18 cellular contexts compared by ENCODE assay signal in genomic region chr12:106758349-106758951, GRCh38. TPM values are rescaled to one million over a fixed set of nuclear protein-coding genes. Genes with fewer than 3 reads are reported as not detected.
A peak's percentile ranks its signal among the peaks of the same experiment; 100 is the strongest.
DNase-seq lines count a peak whose midpoint lies in the region; ATAC-seq and TF ChIP-seq lines count a peak whose summit lies in the region.
"Had no signal": no experiment of that assay in that cellular context is flagged by ENCODE, and none has a peak within 500 bp of the region (broad histone marks: within the 10 kb centered on the region; RNA-seq: fewer than 3 reads in every experiment).

No MANE protein-coding gene starts in this region.

- H3K4me2 ChIP-seq in BLaER1 = peak overlapping the region; percentile 82; the same call in 1 of the 2 replicates
- H3K4me2 ChIP-seq: GM23338 had no signal

- H3K27me3 ChIP-seq in BLaER1 (no peaks in the 10 kb centered on the region), psoas muscle (ENCODE audit: insufficient read depth in 3 of 3, low read length in 2 of 3) (no peaks in the 10 kb centered on the region), upper lobe of right lung (no peaks in the 10 kb centered on the region)

- H3K4me3 ChIP-seq in BLaER1 (no peak overlapping the region), psoas muscle (no peak overlapping the region), upper lobe of right lung (no peak overlapping the region)
- H3K4me3 ChIP-seq: GM23338, SK-N-MC had no signal

- H3K36me3 ChIP-seq in BLaER1 = no peaks in the 10 kb centered on the region
- H3K36me3 ChIP-seq in psoas muscle (ENCODE audit: insufficient read depth in 1 of 2, low read depth in 1 of 2) = no peaks in the 10 kb centered on the region
- H3K36me3 ChIP-seq in upper lobe of right lung = no peaks in the 10 kb centered on the region

- TF ChIP-seq CTCF in psoas muscle (IDR thresholded peaks at IDR 0.05) = no peak
- no peak for TF ChIP-seq CTCF in upper lobe of right lung (IDR thresholded peaks at IDR 0.05)

- peak; percentile 79 for ATAC-seq in left lobe of liver
- peak; percentile 52 to 86 (median 73) for ATAC-seq in psoas muscle
- ATAC-seq in HG03097 (IDR thresholded peaks at IDR 0.05; ENCODE audit: low FRiP score, unreplicated experiment) = no peak
- ATAC-seq in upper lobe of right lung = no peak
- ATAC-seq: activated naive CD8-positive, alpha-beta T cell treated with anti-CD3 and anti-CD28 coated beads, Interleukin-2, amount 50 U/mL, for 24 hours; CD8-positive, alpha-beta T cell; GM23338 had no signal

- no peak overlapping the region for H3K9ac ChIP-seq in BLaER1

- DNase-seq in left lobe of liver (ENCODE audit: low spot score) (no peak), psoas muscle (peak in 1 of 2 donors; percentile 62), hippocampal formation (lab: John Stamatoyannopoulos, UW) (no peak), OCI-M2 (lab: John Stamatoyannopoulos, UW; ENCODE audit: unreplicated experiment) (no peak), upper lobe of right lung (no peak)
- DNase-seq: activated CD4-positive, alpha-beta T cell treated with anti-CD3 and anti-CD28 coated beads, Interleukin-2, amount 10 ng/mL, durations not matched to agents 7 days and 5 days; activated naive CD8-positive, alpha-beta T cell treated with anti-CD3 and anti-CD28 coated beads, Interleukin-2, amount 50 U/mL, for 24 hours; activated T-cell treated with anti-CD3 and anti-CD28 coated beads, Interleukin-2, amount 50 U/mL, for 1 hour; CD8-positive, alpha-beta T cell; immature natural killer cell; NCI-H1694; posterior cingulate gyrus; stimulated activated CD4-positive, alpha-beta T cell treated with anti-CD3 and anti-CD28 coated beads, Interleukin-1b, Interleukin-23, amount 100 ng/mL, for 48 hours had no signal

- intact Hi-C loops in psoas muscle (cut with DNase I) = no loop called here
- intact Hi-C loops in upper lobe of right lung (cut with DNase I) = no loop called here

- 20 to 35% (median 30%) methylated on average over 7 of the region's 7 CpGs for WGBS in psoas muscle, 3 donors

- no peaks in the 10 kb centered on the region for H4K20me1 ChIP-seq in BLaER1

- no peaks in the 10 kb centered on the region for H3K9me3 ChIP-seq in BLaER1
- H3K9me3 ChIP-seq in psoas muscle = no peaks in the 10 kb centered on the region
- H3K9me3 ChIP-seq in upper lobe of right lung = no peaks in the 10 kb centered on the region

- H3K27ac ChIP-seq in BLaER1 (no peak overlapping the region; the same call in 1 of the 2 replicates), cingulate gyrus (ENCODE audit: low read depth, low read length) (peak overlapping the region; percentile 66), psoas muscle (peak overlapping the region; percentile 66), upper lobe of right lung (no peak overlapping the region)
- H3K27ac ChIP-seq: SK-N-MC had no signal

- H3K4me1 ChIP-seq in BLaER1 (peaks cover 36% of the 10 kb centered on the region), psoas muscle (peaks cover 11% of the 10 kb centered on the region), upper lobe of right lung (peaks cover 18% of the 10 kb centered on the region)

RNA-seq across cellular contexts. Expression of gene RIC8B, which starts 16.0 kb away (rescaled TPM):
- total RNA-seq in left lobe of liver = 9.6 TPM
- 10 to 100 TPM in 3 of 4 donors, 1 to 10 TPM in 1; 5.8 to 12.0 (median 11.1) TPM for total RNA-seq in psoas muscle
- polyA plus RNA-seq in psoas muscle = 10 to 100 TPM in 1 of 3 donors, 1 to 10 TPM in 2; 4.9 to 19.3 (median 7.2) TPM
- 11.6 TPM for total RNA-seq in upper lobe of right lung

Comparison
In these comparisons a context has a peak if more than half of its experiments do, and no peak if none do; other contexts are left out.
1. H3K27ac ChIP-seq: peak in cingulate gyrus (single experiment) and psoas muscle (single experiment); none in BLaER1 (single experiment) and upper lobe of right lung (single experiment).
2. ATAC-seq: peak in left lobe of liver (single experiment) and psoas muscle (4 of 4); none in HG03097 (single experiment) and upper lobe of right lung (single experiment).